ENCODE assay signal across 23 cellular contexts in genomic region chr2:160308476-160308875, GRCh38.
DNase-seq lines count a peak whose midpoint lies in the region; ATAC-seq and TF ChIP-seq lines count a peak whose summit lies in the region.
"Had no signal": no experiment of that assay in that cellular context is flagged by ENCODE, and none has a peak within 500 bp of the region (broad histone marks: within the 10 kb centered on the region; RNA-seq: fewer than 3 reads in every experiment).

No MANE protein-coding gene starts in this region.

- H3K27me3 ChIP-seq in ACC112 (ENCODE audit: insufficient read depth, low read length) (no peaks in the 10 kb centered on the region), brain microvascular endothelial cell (replicated peaks) (no peaks in the 10 kb centered on the region)
- H3K27me3 ChIP-seq: esophagus squamous epithelium, Peyer's patch, right atrium auricular region, testis had no signal

- H3K36me3 ChIP-seq in ACC112 (ENCODE audit: insufficient read depth, low read length), result peaks cover 50% of the 10 kb centered on the region
- H3K36me3 ChIP-seq in brain microvascular endothelial cell (replicated peaks), result peaks cover 4% of the 10 kb centered on the region
- H3K36me3 ChIP-seq: Peyer's patch had no signal

- H3K9me3 Mint-ChIP-seq in mesothelial cell of epicardium, result no peaks in the 10 kb centered on the region
- H3K9me3 Mint-ChIP-seq: activated CD8-positive, alpha-beta T cell treated with anti-CD3 and anti-CD28 coated beads for 36 hours; CD4-positive, CD25-positive, alpha-beta regulatory T cell had no signal

- H3K36me3 Mint-ChIP-seq in mesothelial cell of epicardium, result peaks cover 25% of the 10 kb centered on the region

- peaks cover 6% of the 10 kb centered on the region for H3K4me1 Mint-ChIP-seq in mesothelial cell of epicardium

- no peaks in the 10 kb centered on the region for H3K27me3 Mint-ChIP-seq in mesothelial cell of epicardium (ENCODE audit: low read depth)
- H3K27me3 Mint-ChIP-seq: activated CD8-positive, alpha-beta T cell treated with anti-CD3 and anti-CD28 coated beads for 36 hours; CD4-positive, CD25-positive, alpha-beta regulatory T cell had no signal

- H3K4me1 ChIP-seq in ACC112 (ENCODE audit: control insufficient read depth, insufficient read depth, low read length, unreplicated experiment), result peaks cover 67% of the 10 kb centered on the region
- H3K4me1 ChIP-seq: Peyer's patch had no signal

- no peak overlapping the region for H3K4me3 Mint-ChIP-seq in mesothelial cell of epicardium
- H3K4me3 Mint-ChIP-seq: activated CD8-positive, alpha-beta T cell treated with anti-CD3 and anti-CD28 coated beads for 36 hours; CD4-positive, CD25-positive, alpha-beta regulatory T cell had no signal

- H3K4me3 ChIP-seq in ACC112 (ENCODE audit: low read depth, low read length), result no peak overlapping the region
- no peak overlapping the region for H3K4me3 ChIP-seq in brain microvascular endothelial cell (ENCODE audit: low read depth, low read length)
- H3K4me3 ChIP-seq: esophagus squamous epithelium, Peyer's patch, right atrium auricular region, testis had no signal

- no peak overlapping the region for H2AFZ ChIP-seq in ACC112 (ENCODE audit: low read length, unreplicated experiment)

- peaks cover 56% of the 10 kb centered on the region for H3K79me2 ChIP-seq in ACC112 (ENCODE audit: control insufficient read depth, insufficient read depth, low read length, unreplicated experiment)

- H3K27ac ChIP-seq in ACC112 (ENCODE audit: low read depth, low read length) (peak overlapping the region; percentile 90), brain microvascular endothelial cell (peak overlapping the region; percentile 74)
- H3K27ac ChIP-seq: testis had no signal

- ATAC-seq in GM21390 (IDR thresholded peaks at IDR 0.05; ENCODE audit: unreplicated experiment) (no peak), HG02571 (IDR thresholded peaks at IDR 0.05; ENCODE audit: unreplicated experiment) (no peak)
- ATAC-seq: activated CD4-positive, CD25-positive, alpha-beta regulatory T cell treated with anti-CD3 and anti-CD28 coated beads, Interleukin-2, amount 50 U/mL, for 24 hours; activated CD8-positive, alpha-beta T cell treated with anti-CD3 and anti-CD28 coated beads for 36 hours had no signal

- H3K27ac Mint-ChIP-seq in mesothelial cell of epicardium, result peak overlapping the region; percentile 30
- H3K27ac Mint-ChIP-seq: activated CD8-positive, alpha-beta T cell treated with anti-CD3 and anti-CD28 coated beads for 36 hours had no signal

- DNase-seq in ELR (ENCODE audit: low read depth), result peak; percentile 36
- DNase-seq in brain microvascular endothelial cell, result no peak
- no peak for DNase-seq in mesothelial cell of epicardium (ENCODE audit: low spot score in 2 of 2, unreplicated experiment in 2 of 2)
- no peak for DNase-seq in stimulated activated naive CD4-positive, alpha-beta T cell treated with Interleukin-2 at 50 U/mL for 16 hours (lab: John Stamatoyannopoulos, UW)
- no peak for DNase-seq in putamen (ENCODE audit: low spot score)
- DNase-seq: activated CD8-positive, alpha-beta T cell treated with anti-CD3 and anti-CD28 coated beads for 36 hours; activated gamma-delta T cell treated with Interleukin-2 at 50 U/mL for 16 hours; amygdala; CD4-positive, CD25-positive, alpha-beta regulatory T cell; cerebellar nuclear complex; effector CD8-positive, alpha-beta T cell; esophagus squamous epithelium; Kasumi-1; NCI-H2081 treated with DMSO at 0.1 percent for 48 hours; NK-92 treated with Interleukin-12 subunit alpha and Interleukin-12 subunit beta, amount 100 ng/mL, for 24 hours; Peyer's patch; stimulated activated CD4-positive, alpha-beta T cell treated with anti-CD3 and anti-CD28 coated beads, Interleukin-15, amount 100 ng/mL, for 24 hours; testis had no signal

- in situ Hi-C loops in brain microvascular endothelial cell (cut with HindIII; ENCODE audit: low pct_ligation_motif_present, low sequenced_read_pairs), result no loop called here

- TF ChIP-seq CTCF in brain microvascular endothelial cell (IDR thresholded peaks at IDR 0.05; ENCODE audit: low read depth, low read length, missing control alignments) (no peak), mesothelial cell of epicardium (IDR thresholded peaks at IDR 0.05; ENCODE audit: unreplicated experiment) (no peak)
